In genomic region chr10:15504101-15504840, GRCh38 we compare ENCODE assay signal across 12 cellular contexts.
DNase-seq lines count a peak whose midpoint lies in the region; TF ChIP-seq lines count a peak whose summit lies in the region.
"Had no signal": no experiment of that assay in that cellular context is flagged by ENCODE, and none has a peak within 500 bp of the region (broad histone marks: within the 10 kb centered on the region; RNA-seq: fewer than 3 reads in every experiment).

No MANE protein-coding gene starts in this region.

- H3K79me2 ChIP-seq in hepatocyte: no peaks in the 10 kb centered on the region

- H3K4me3 ChIP-seq in AG04449 (ENCODE audit: low read depth, low read length): peak overlapping the region; percentile 29
- H3K4me3 ChIP-seq in WI38 (ENCODE audit: low read depth, low read length): peak overlapping the region; percentile 41
- no peak overlapping the region for H3K4me3 ChIP-seq in hepatocyte
- no peak overlapping the region for H3K4me3 ChIP-seq in prostate gland

- H3K9me3 ChIP-seq in hepatocyte (ENCODE audit: low read depth) (no peaks in the 10 kb centered on the region), prostate gland (no peaks in the 10 kb centered on the region)

- no peak for TF ChIP-seq POLR2A in prostate gland (IDR thresholded peaks at IDR 0.05)

- no peaks in the 10 kb centered on the region for H4K20me1 ChIP-seq in hepatocyte (ENCODE audit: insufficient read depth, poor library complexity, severe bottlenecking)

- in situ Hi-C loops in GM13976 (cut with MboI; ENCODE audit: low sequenced_read_pairs, unreplicated experiment): no loop called here

- H3K27ac ChIP-seq in hepatocyte (peak overlapping the region; percentile 44), prostate gland (no peak overlapping the region)

- no peak for TF ChIP-seq CTCF in AG04449 (IDR thresholded peaks at IDR 0.05; ENCODE audit: insufficient read depth, low read length, missing control alignments)
- TF ChIP-seq CTCF in GM13976 (IDR thresholded peaks at IDR 0.05; ENCODE audit: borderline replicate concordance, control extremely low read depth, extremely low read depth, insufficient read depth, missing control alignments): no peak
- TF ChIP-seq CTCF in WI38 (IDR thresholded peaks at IDR 0.05; ENCODE audit: low read depth, low read length): no peak
- TF ChIP-seq CTCF in hepatocyte (IDR thresholded peaks at IDR 0.05; ENCODE audit: poor library complexity): no peak
- TF ChIP-seq CTCF in prostate gland (IDR thresholded peaks at IDR 0.05): no peak

- H3K4me1 ChIP-seq in hepatocyte (ENCODE audit: insufficient read depth) (peaks cover 5% of the 10 kb centered on the region), prostate gland (replicated peaks) (no peaks in the 10 kb centered on the region)

- POLR2A ChIA-PET in AG04449 (lab: Yijun Ruan, JAX): no interaction called here

- CTCF ChIA-PET in AG04449 (lab: Yijun Ruan, JAX): interaction anchor here (0.9 kb wide), 1 partner anchor 70 kb away, joined by 3 read pairs; no protein-coding TSS in a partner anchor

- H3K9me2 ChIP-seq in hepatocyte (replicated peaks; ENCODE audit: insufficient read depth): no peaks in the 10 kb centered on the region

- peak overlapping the region; percentile 17 for H2AFZ ChIP-seq in hepatocyte

- DNase-seq in AG04449 (ENCODE audit: low read depth, low spot score): no peak
- peak; percentile 25 for DNase-seq in GM13976 (ENCODE audit: low spot score)
- DNase-seq in hepatocyte (ENCODE audit: low spot score): no peak
- no peak for DNase-seq in CD1c-positive myeloid dendritic cell (ENCODE audit: extremely low spot score)
- no peak for DNase-seq in stimulated activated CD4-positive, alpha-beta T cell treated with anti-CD3 and anti-CD28 coated beads, Interleukin-4, amount 100 ng/mL, for 24 hours
- no peak for DNase-seq in prostate gland (ENCODE audit: low spot score)
- no peak for DNase-seq in stimulated activated CD4-positive, alpha-beta T cell treated with anti-CD3 and anti-CD28 coated beads, Interleukin-4, amount 100 ng/mL, for 1 hour
- DNase-seq: activated naive CD4-positive, alpha-beta T cell treated with anti-CD3 and anti-CD28 coated beads, Interleukin-2, amount 50 U/mL, for 16 hours; hippocampal formation; midbrain; SHP77 had no signal

- H3K36me3 ChIP-seq in hepatocyte (replicated peaks; ENCODE audit: insufficient read depth, low read depth): no peaks in the 10 kb centered on the region
- H3K36me3 ChIP-seq in prostate gland: no peaks in the 10 kb centered on the region

- H3K4me2 ChIP-seq in hepatocyte: peak overlapping the region; percentile 63

- WGBS in hepatocyte (ENCODE audit: low lambda C conversion rate, missing lambda C conversion rate): 38% methylated on average over 10 of the region's 10 CpGs
- 11% methylated on average over 10 of the region's 10 CpGs for WGBS in prostate gland

- no peaks in the 10 kb centered on the region for H3K27me3 ChIP-seq in hepatocyte
- H3K27me3 ChIP-seq in prostate gland (replicated peaks; ENCODE audit: insufficient read depth): no peaks in the 10 kb centered on the region

- intact Hi-C loops in prostate gland (cut with DNase I): no loop called here

Comparison
In these comparisons a context has a peak if more than half of its experiments do, and no peak if none do; other contexts are left out.
1. H3K4me3 ChIP-seq: peak in AG04449 (single experiment) and WI38 (single experiment); none in hepatocyte (single experiment) and prostate gland (0 of 2).